26 cellular contexts compared by ENCODE assay signal in genomic region chr5:43251754-43252153, GRCh38. TPM values are rescaled to one million over a fixed set of nuclear protein-coding genes. Genes with fewer than 3 reads are reported as not detected.
"Had no signal": no experiment of that assay in that cellular context is flagged by ENCODE, and none has a peak within 500 bp of the region (broad histone marks: within the 10 kb centered on the region; RNA-seq: fewer than 3 reads in every experiment).

No MANE protein-coding gene starts in this region.

- H3K4me3 ChIP-seq: colonic mucosa, esophagus squamous epithelium, gastrocnemius medialis, heart right ventricle, left lung, lower lobe of right lung, mucosa of descending colon had no signal

- FAIRE-seq: endometrium, islet of Langerhans, keratinocyte had no signal

- H3K27ac ChIP-seq: colonic mucosa, epithelial cell of prostate, esophagus squamous epithelium, gastrocnemius medialis, heart right ventricle, left lung, lower lobe of right lung had no signal

- DNase-seq: colonic mucosa; cortex of kidney; effector CD8-positive, alpha-beta T cell; effector memory CD8-positive, alpha-beta T cell; endodermal cell; erythroblast; esophagus squamous epithelium; foreskin fibroblast; foreskin melanocyte; gastrocnemius medialis; head of caudate nucleus; heart right ventricle; hippocampal formation; left colon; left lung; left ventricle myocardium superior; lower lobe of right lung; mesenchymal stem cell; mucosa of descending colon; naive B cell had no signal

- H3K36me3 ChIP-seq: colonic mucosa, esophagus squamous epithelium, gastrocnemius medialis, heart right ventricle, left lung, lower lobe of right lung had no signal

- H3K27me3 ChIP-seq: colonic mucosa, esophagus squamous epithelium, gastrocnemius medialis, heart right ventricle, left lung had no signal

- H3K9me3 ChIP-seq: colonic mucosa, esophagus squamous epithelium, gastrocnemius medialis, heart right ventricle, left lung, lower lobe of right lung, mucosa of descending colon had no signal

- H3K4me1 ChIP-seq: colonic mucosa, esophagus squamous epithelium, gastrocnemius medialis, heart right ventricle, left lung, lower lobe of right lung had no signal

- ATAC-seq: effector memory CD8-positive, alpha-beta T cell; esophagus mucosa; gastrocnemius medialis; heart right ventricle; left colon; left lung; left ventricle myocardium superior; lower lobe of right lung; mucosa of descending colon had no signal

RNA-seq across cellular contexts. Expression of gene NIM1K, which starts 59.7 kb away (rescaled TPM):
- total RNA-seq: endodermal cell, esophagus mucosa, lung microvascular endothelial cell had no signal
